ENCODE assay signal across 2 cellular contexts in the genomic region with DNA sequence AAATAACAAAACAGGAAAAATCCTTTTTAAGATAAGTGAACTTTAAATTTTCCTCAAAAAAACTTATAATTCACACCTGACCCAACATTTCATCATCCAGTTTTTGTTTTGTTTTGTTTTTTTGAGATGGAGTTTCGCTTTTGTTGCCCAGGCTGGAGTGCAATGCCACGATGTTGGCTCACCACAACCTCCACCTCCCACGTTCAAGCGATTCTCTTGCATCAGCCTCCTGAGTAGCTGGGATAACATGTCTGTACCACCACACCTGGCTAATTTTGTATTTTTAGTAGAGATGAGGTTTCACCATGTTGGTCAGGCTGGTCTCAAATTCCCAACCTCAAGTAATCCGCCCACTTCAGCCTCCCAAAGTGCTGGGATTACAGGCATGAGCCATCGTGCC. TPM values are rescaled to one million over a fixed set of nuclear protein-coding genes. Genes with fewer than 3 reads are reported as not detected.
"Had no signal": no experiment of that assay in that cellular context is flagged by ENCODE, and none has a peak within 500 bp of the region (broad histone marks: within the 10 kb centered on the region; RNA-seq: fewer than 3 reads in every experiment).

No MANE protein-coding gene starts in this region.

RNA-seq across cellular contexts. Expression of gene ZNF844, which starts 18.8 kb away (rescaled TPM):
- total RNA-seq: MCF 10A, NCI-H460 had no signal

RNA-seq across cellular contexts. Expression of gene ZNF878, which starts 30.6 kb away (rescaled TPM):
- total RNA-seq: MCF 10A, NCI-H460 had no signal

RNA-seq across cellular contexts. Expression of gene ZNF433, which starts 47.9 kb away (rescaled TPM):
- total RNA-seq: NCI-H460 had no signal
